Comparison of ENCODE assay signal across 18 cellular contexts in genomic region chr1:179441456-179441855, GRCh38.
"Had no signal": no experiment of that assay in that cellular context is flagged by ENCODE, and none has a peak within 500 bp of the region (broad histone marks: within the 10 kb centered on the region; RNA-seq: fewer than 3 reads in every experiment).

No MANE protein-coding gene starts in this region.

- H3K9ac ChIP-seq: parathyroid adenoma had no signal

- H2AFZ ChIP-seq: parathyroid adenoma had no signal

- H3K4me3 ChIP-seq: esophagus squamous epithelium had no signal

- H3K27me3 ChIP-seq: esophagus squamous epithelium had no signal

- H3K4me1 ChIP-seq: esophagus squamous epithelium, parathyroid adenoma had no signal

- H3K27ac ChIP-seq: esophagus squamous epithelium, neutrophil, parathyroid adenoma had no signal

- H3K79me2 ChIP-seq: parathyroid adenoma had no signal

- H3K9me3 ChIP-seq: esophagus squamous epithelium, neutrophil had no signal

- H3K36me3 ChIP-seq: esophagus squamous epithelium, neutrophil had no signal

- FAIRE-seq: islet of Langerhans had no signal

- DNase-seq: activated CD4-positive, alpha-beta memory T cell treated with anti-CD3 and anti-CD28 coated beads for 36 hours; activated CD4-positive, alpha-beta T cell treated with anti-CD3 and anti-CD28 coated beads for 4 hours; activated T-cell treated with anti-CD3 and anti-CD28 coated beads for 4 hours; dermis blood vessel endothelial cell; effector memory CD4-positive, alpha-beta T cell; esophagus squamous epithelium; left ventricle myocardium superior; naive B cell; retina; stimulated activated CD4-positive, alpha-beta T cell treated with anti-CD3 and anti-CD28 coated beads, Interleukin-12 subunit alpha, Interleukin-12 subunit beta, amount 100 ng/mL, for 4 hours; stimulated activated CD4-positive, alpha-beta T cell treated with anti-CD3 and anti-CD28 coated beads, Interleukin-1b, Interleukin-23, amount 100 ng/mL, for 48 hours; stimulated activated CD8-positive, alpha-beta memory T cell treated with anti-CD3 and anti-CD28 coated beads, Interleukin-4, amount 100 ng/mL, for 48 hours; stimulated activated naive CD4-positive, alpha-beta T cell; SW 1271 had no signal

- ATAC-seq: left ventricle myocardium superior, WTC11 had no signal
